1 cellular context compared by ENCODE assay signal in genomic region chr1:157138220-157139124, GRCh38.
TF ChIP-seq lines count a peak whose summit lies in the region.

ETV3 (minus strand) TSS chr1:157138395; CDS start chr1:157136352, 2,043 bp downstream.

TF ChIP-seq in K562, 482 proteins besides CTCF, POLR2A, EP300 and RAD21 (continued from another document and continues in another):
- TF ChIP-seq MGA (IDR thresholded peaks at IDR 0.05) (0 out of 2 replicates have a peak, but pooled peaks have one; percentile 53), NCOA2 (IDR thresholded peaks at IDR 0.05; ENCODE audit: partially characterized antibody in 2 of 2) (no peak), CBFA2T3 (IDR thresholded peaks at IDR 0.05) (0 out of 2 replicates have a peak, but pooled peaks have one; percentile 3), CHD1 (IDR thresholded peaks at IDR 0.05; ENCODE audit: low read length) (peak; percentile 4), CREM (IDR thresholded peaks at IDR 0.05; ENCODE audit: low read depth) (peak; percentile 97), ZNF12 (CRISPR knock-in tag; IDR thresholded peaks at IDR 0.05) (no peak), BCLAF1 (IDR thresholded peaks at IDR 0.05; ENCODE audit: borderline replicate concordance in 1 of 2, control insufficient read depth in 1 of 2, low read depth in 2 of 2, low read length in 1 of 2) (0 out of 4 replicates have a peak, but pooled peaks of 1 of the 2 experiments have one; percentile 45), RBBP5 (IDR thresholded peaks at IDR 0.05; ENCODE audit: borderline replicate concordance, insufficient read depth, low read length, poor library complexity, severe bottlenecking) (peak; percentile 87), ZHX1 (conservative IDR thresholded peaks at IDR 0.05; ENCODE audit: low read length) (no peak), GMEB1 (CRISPR knock-in tag; IDR thresholded peaks at IDR 0.05) (peak; percentile 98), KDM2B (CRISPR knock-in tag; IDR thresholded peaks at IDR 0.05) (peak; percentile 8; the same call in 1 of the 2 replicates), ZNF592 (IDR thresholded peaks at IDR 0.05) (peak; percentile 89), USF1 (CRISPR knock-in tag; IDR thresholded peaks at IDR 0.05) (peak; percentile 40; the same call in 1 of the 2 replicates), ETV5 (CRISPR knock-in tag; IDR thresholded peaks at IDR 0.05; ENCODE audit: low read depth) (peak; percentile 98), NFIC (IDR thresholded peaks at IDR 0.05) (peak; percentile 33), CHCHD3 (CRISPR knock-in tag; IDR thresholded peaks at IDR 0.05) (no peak), GTF2F1 (IDR thresholded peaks at IDR 0.05; ENCODE audit: low read depth, low read length) (no peak), GATAD2A (IDR thresholded peaks at IDR 0.05) (peak; percentile 87), KLF1 (tag; IDR thresholded peaks at IDR 0.05) (peak; percentile 84), SMARCE1 (IDR thresholded peaks at IDR 0.05) (peak; percentile 23; the same call in 1 of the 2 replicates), THAP12 (CRISPR knock-in tag; IDR thresholded peaks at IDR 0.05) (peak; percentile 32; the same call in 1 of the 2 replicates)
